Comparison of ENCODE assay signal across 20 cellular contexts in genomic region chr13:110681868-110682550, GRCh38.
"Had no signal": no experiment of that assay in that cellular context is flagged by ENCODE, and none has a peak within 500 bp of the region (broad histone marks: within the 10 kb centered on the region; RNA-seq: fewer than 3 reads in every experiment).

No MANE protein-coding gene starts in this region.

- H3K9me3 ChIP-seq: lower lobe of right lung, mucosa of descending colon, ovary, right lobe of liver, testis, tibial nerve, upper lobe of left lung had no signal

- H3K27me3 ChIP-seq: ovary, right lobe of liver, testis, tibial nerve, upper lobe of left lung had no signal

- H3K9me3 Mint-ChIP-seq: effector memory CD8-positive, alpha-beta T cell; naive B cell; natural killer cell treated with Interleukin-12 subunit alpha and Interleukin-12 subunit beta and Interleukin-15 and Interleukin-18, amount 100 ng/mL, for 72 hours had no signal

- H3K27ac Mint-ChIP-seq: natural killer cell treated with Interleukin-12 subunit alpha and Interleukin-12 subunit beta and Interleukin-15 and Interleukin-18, amount 100 ng/mL, for 72 hours had no signal

- H3K27ac ChIP-seq: lower lobe of right lung, ovary, testis, tibial nerve had no signal

- DNase-seq: cortex of kidney; effector memory CD8-positive, alpha-beta T cell; left ventricle myocardium superior; lower lobe of right lung; mucosa of descending colon; naive B cell; nucleus accumbens; ovary; right lobe of liver; small intestine; stimulated activated CD4-positive, alpha-beta T cell treated with anti-CD3 and anti-CD28 coated beads, Interleukin-12 subunit alpha, Interleukin-12 subunit beta, amount 100 ng/mL, for 4 hours; stimulated activated CD4-positive, alpha-beta T cell treated with anti-CD3 and anti-CD28 coated beads, Interleukin-1b, Interleukin-23, amount 100 ng/mL, for 48 hours; stimulated activated CD4-positive, alpha-beta T cell treated with anti-CD3 and anti-CD28 coated beads, Interleukin-4, amount 100 ng/mL, for 1 hour; stimulated activated CD8-positive, alpha-beta memory T cell treated with anti-CD3 and anti-CD28 coated beads, Interleukin-4, amount 100 ng/mL, for 48 hours; stimulated activated naive CD8-positive, alpha-beta T cell treated with anti-CD3 and anti-CD28 coated beads, Interleukin-15, Interleukin-2, amounts not matched to agents 100 U/mL and 50 U/mL, for 24 hours; substantia nigra; testis; upper lobe of left lung had no signal

- H3K4me3 ChIP-seq: lower lobe of right lung, mucosa of descending colon, ovary, right lobe of liver, testis, tibial nerve, upper lobe of left lung had no signal

- H3K36me3 ChIP-seq: ovary had no signal

- H3K4me1 ChIP-seq: lower lobe of right lung, upper lobe of left lung had no signal

- H3K27me3 Mint-ChIP-seq: effector memory CD8-positive, alpha-beta T cell; naive B cell; natural killer cell treated with Interleukin-12 subunit alpha and Interleukin-12 subunit beta and Interleukin-15 and Interleukin-18, amount 100 ng/mL, for 72 hours had no signal

- H3K4me3 Mint-ChIP-seq: effector memory CD8-positive, alpha-beta T cell; naive B cell; natural killer cell treated with Interleukin-12 subunit alpha and Interleukin-12 subunit beta and Interleukin-15 and Interleukin-18, amount 100 ng/mL, for 72 hours had no signal
